Comparison of ENCODE assay signal across 17 cellular contexts in genomic region chr11:46491661-46492331, GRCh38.
A peak's percentile ranks its signal among the peaks of the same experiment; 100 is the strongest.
DNase-seq lines count a peak whose midpoint lies in the region; ATAC-seq, FAIRE-seq and TF ChIP-seq lines count a peak whose summit lies in the region.
"Had no signal": no experiment of that assay in that cellular context is flagged by ENCODE, and none has a peak within 500 bp of the region (broad histone marks: within the 10 kb centered on the region; RNA-seq: fewer than 3 reads in every experiment).

No MANE protein-coding gene starts in this region.

- peak in 3 of 8 donors; percentile 22 to 29 (median 26) for ATAC-seq in heart right ventricle
- ATAC-seq in lower lobe of right lung = no peak
- no peak for ATAC-seq in upper lobe of right lung
- no peak for ATAC-seq in natural killer cell
- ATAC-seq: Panc1 had no signal

- no peak for TF ChIP-seq POLR2A in testis (IDR thresholded peaks at IDR 0.05)

- H3K27ac ChIP-seq in heart right ventricle = peak overlapping the region in 8 of 10 donors; percentile 6 to 69 (median 46)
- peak overlapping the region in 1 of 2 donors; percentile 37 for H3K27ac ChIP-seq in right atrium auricular region
- H3K27ac ChIP-seq in astrocyte (ENCODE audit: low read depth, low read length) = no peak overlapping the region
- peak overlapping the region; percentile 29 for H3K27ac ChIP-seq in lower lobe of right lung
- H3K27ac ChIP-seq in upper lobe of right lung = peak overlapping the region; percentile 48
- H3K27ac ChIP-seq in testis = no peak overlapping the region

- H3K9ac ChIP-seq in astrocyte (ENCODE audit: low read length) = no peak overlapping the region

- peaks cover 34% of the 10 kb centered on the region for H4K20me1 ChIP-seq in astrocyte (ENCODE audit: insufficient read depth, low read length)

- TF ChIP-seq CTCF in heart right ventricle (IDR thresholded peaks at IDR 0.05) (no peak), right atrium auricular region (IDR thresholded peaks at IDR 0.05) (no peak), astrocyte (IDR thresholded peaks at IDR 0.05; ENCODE audit: insufficient read depth, low read depth, low read length) (no peak), lower lobe of right lung (IDR thresholded peaks at IDR 0.05) (no peak), upper lobe of right lung (IDR thresholded peaks at IDR 0.05) (no peak), testis (IDR thresholded peaks at IDR 0.05) (no peak), natural killer cell (IDR thresholded peaks at IDR 0.05) (no peak)

- H3K9me3 Mint-ChIP-seq in astrocyte (ENCODE audit: unreplicated experiment) = no peaks in the 10 kb centered on the region
- no peaks in the 10 kb centered on the region for H3K9me3 Mint-ChIP-seq in natural killer cell
- H3K9me3 Mint-ChIP-seq: neural crest cell had no signal

- no peak for FAIRE-seq in astrocyte (lab: Jason Lieb, UNC)
- FAIRE-seq: small intestine had no signal

- no peaks in the 10 kb centered on the region for H3K79me2 ChIP-seq in astrocyte (ENCODE audit: insufficient read depth, low read length)

- no peak overlapping the region for H3K4me2 ChIP-seq in astrocyte (ENCODE audit: low read length)

- H3K4me3 Mint-ChIP-seq in astrocyte (ENCODE audit: unreplicated experiment) (no peak overlapping the region), natural killer cell (no peak overlapping the region)
- H3K4me3 Mint-ChIP-seq: neural crest cell had no signal

- H3K4me1 ChIP-seq in heart right ventricle (peaks cover 0 to 54% (median 36%) of the 10 kb centered on the region in 9 donors), right atrium auricular region (peaks cover 0 to 20% of the 10 kb centered on the region in 2 donors), astrocyte (ENCODE audit: insufficient read depth, low read length) (peaks cover 6% of the 10 kb centered on the region), lower lobe of right lung (peaks cover 36% of the 10 kb centered on the region), upper lobe of right lung (peaks cover 16% of the 10 kb centered on the region), testis (peaks cover 6% of the 10 kb centered on the region)

- H3K36me3 Mint-ChIP-seq in astrocyte (ENCODE audit: low read depth, unreplicated experiment) (peaks cover 2% of the 10 kb centered on the region), natural killer cell (no peaks in the 10 kb centered on the region)

- H3K27me3 Mint-ChIP-seq in astrocyte (ENCODE audit: low read depth, unreplicated experiment) (no peaks in the 10 kb centered on the region), natural killer cell (ENCODE audit: low read depth in 2 of 2) (no peaks in the 10 kb centered on the region)

- H2AFZ ChIP-seq in astrocyte (ENCODE audit: low read depth, low read length) = no peak overlapping the region

- H3K27me3 ChIP-seq in heart right ventricle (no peaks in the 10 kb centered on the region), right atrium auricular region (no peaks in the 10 kb centered on the region), astrocyte (ENCODE audit: insufficient read depth, low read length) (no peaks in the 10 kb centered on the region), lower lobe of right lung (ENCODE audit: low read depth) (no peaks in the 10 kb centered on the region), upper lobe of right lung (no peaks in the 10 kb centered on the region), testis (no peaks in the 10 kb centered on the region)

- H3K9me3 ChIP-seq in heart right ventricle = no peaks in the 10 kb centered on the region
- no peaks in the 10 kb centered on the region for H3K9me3 ChIP-seq in right atrium auricular region
- no peaks in the 10 kb centered on the region for H3K9me3 ChIP-seq in astrocyte (ENCODE audit: insufficient read depth, low read depth, low read length)
- no peaks in the 10 kb centered on the region for H3K9me3 ChIP-seq in lower lobe of right lung
- no peaks in the 10 kb centered on the region for H3K9me3 ChIP-seq in upper lobe of right lung
- H3K9me3 ChIP-seq in testis = no peaks in the 10 kb centered on the region

- H3K36me3 ChIP-seq in heart right ventricle (peaks cover 0 to 53% (median 7%) of the 10 kb centered on the region in 9 donors), right atrium auricular region (no peaks in the 10 kb centered on the region), astrocyte (ENCODE audit: insufficient read depth, low read length) (peaks cover 3% of the 10 kb centered on the region), lower lobe of right lung (peaks cover 42% of the 10 kb centered on the region), upper lobe of right lung (peaks cover 38% of the 10 kb centered on the region), testis (ENCODE audit: low read depth, missing control alignments) (no peaks in the 10 kb centered on the region)

- H3K4me1 Mint-ChIP-seq in astrocyte (ENCODE audit: low read depth, unreplicated experiment) (peaks cover 20% of the 10 kb centered on the region), natural killer cell (peaks cover 12 to 17% of the 10 kb centered on the region in 2 donors)

- intact Hi-C loops in heart right ventricle (cut with DNase I) (loop anchor here in 7 of 10 donors (2.0 to 5.0 kb wide), 4 partner anchors 36 to 46 kb away; no protein-coding TSS in a partner anchor), lower lobe of right lung (cut with DNase I) (no loop called here), upper lobe of right lung (cut with DNase I) (no loop called here), testis (cut with DNase I; ENCODE audit: low total_unique reads) (no loop called here), natural killer cell (cut with micrococcal nuclease) (no loop called here)

- DNase-seq in heart right ventricle (no peak), right atrium auricular region (ENCODE audit: low spot score) (no peak), astrocyte (ENCODE audit: low read depth) (no peak), lower lobe of right lung (no peak), upper lobe of right lung (no peak), epidermal melanocyte (ENCODE audit: insufficient read length, low spot score) (no peak), testis (no peak), natural killer cell (no peak)
- DNase-seq: activated CD4-positive, alpha-beta T cell treated with anti-CD3 and anti-CD28 coated beads, Interleukin-2, amount 50 U/mL, for 4 hours; activated gamma-delta T cell treated with Interleukin-2 at 50 U/mL for 16 hours; central memory CD4-positive, alpha-beta T cell; H7; islet precursor cell; NCI-H1048 had no signal

- H3K27ac Mint-ChIP-seq in astrocyte (ENCODE audit: unreplicated experiment) = peak overlapping the region; percentile 69
- H3K27ac Mint-ChIP-seq in natural killer cell = peak overlapping the region in 1 of 2 donors; percentile 27

- 34 to 40% methylated on average over 4 of the region's 4 CpGs for WGBS in heart right ventricle, 2 donors
- WGBS in testis, 2 donors = 45 to 68% methylated on average over 4 of the region's 4 CpGs

- H3K4me3 ChIP-seq in heart right ventricle (no peak overlapping the region), right atrium auricular region (no peak overlapping the region), astrocyte (ENCODE audit: insufficient read depth, low read depth, low read length) (no peak overlapping the region), lower lobe of right lung (no peak overlapping the region), upper lobe of right lung (no peak overlapping the region), testis (no peak overlapping the region)

Comparison
In these comparisons a context has a peak if more than half of its experiments do, and no peak if none do; other contexts are left out.
1. H3K27ac ChIP-seq: peak in heart right ventricle (8 of 10), lower lobe of right lung (single experiment) and upper lobe of right lung (single experiment); none in astrocyte (single experiment) and testis (0 of 2).
2. intact Hi-C loops: an anchor here in heart right ventricle (2.0 to 5.0 kb wide); none called in lower lobe of right lung, upper lobe of right lung, testis and natural killer cell.